Comparison of ENCODE assay signal across 23 cellular contexts in the genomic region with DNA sequence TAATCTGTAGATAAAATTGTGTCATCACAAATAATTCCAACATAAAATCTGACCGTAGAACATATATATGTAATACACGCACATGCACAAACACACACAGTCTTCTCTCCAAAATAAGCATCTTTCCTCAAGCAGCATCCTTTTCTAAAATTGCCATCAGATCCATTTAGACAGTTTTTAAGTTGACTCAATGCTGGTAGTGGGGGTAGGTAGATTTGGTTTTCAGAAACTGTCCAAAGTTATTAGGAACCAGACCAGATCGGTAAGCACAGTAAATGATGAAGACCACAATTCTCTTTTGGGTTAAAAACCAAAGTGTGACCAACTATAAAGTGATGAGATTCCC.
DNase-seq lines count a peak whose midpoint lies in the region; ATAC-seq and TF ChIP-seq lines count a peak whose summit lies in the region.
"Had no signal": no experiment of that assay in that cellular context is flagged by ENCODE, and none has a peak within 500 bp of the region (broad histone marks: within the 10 kb centered on the region; RNA-seq: fewer than 3 reads in every experiment).

No MANE protein-coding gene starts in this region.

- H3K27ac Mint-ChIP-seq in HFFc6 (no peak overlapping the region), nephron progenitor cell (no peak overlapping the region)
- no peak overlapping the region for H3K27ac Mint-ChIP-seq in activated T-helper 2 cell treated with anti-CD3 and anti-CD28 coated beads, Interferon-gamma antibody, Interleukin-2, Interleukin-4, amounts not matched to agents 10 μg/mL and 5 μg/mL and 100 μg/mL, durations not matched to agents 14 hours and 24 hours and 36 hours
- H3K27ac Mint-ChIP-seq: activated naive CD8-positive, alpha-beta T cell; CD4-positive, CD25-positive, alpha-beta regulatory T cell; T-helper 2 cell treated with Interferon-gamma antibody and Interleukin-4, amounts not matched to agents 5 μg/mL and 100 μg/mL, for 36 hours had no signal

- H3K27me3 Mint-ChIP-seq in HFFc6 (ENCODE audit: insufficient read depth) = peaks cover 7% of the 10 kb centered on the region; the same call in 1 of the 2 replicates
- peaks cover 2% of the 10 kb centered on the region for H3K27me3 Mint-ChIP-seq in nephron progenitor cell (ENCODE audit: low read depth, poor library complexity)
- peaks cover 74% of the 10 kb centered on the region for H3K27me3 Mint-ChIP-seq in activated T-helper 2 cell treated with anti-CD3 and anti-CD28 coated beads, Interferon-gamma antibody, Interleukin-2, Interleukin-4, amounts not matched to agents 10 μg/mL and 5 μg/mL and 100 μg/mL, durations not matched to agents 14 hours and 24 hours and 36 hours (ENCODE audit: low read depth)
- H3K27me3 Mint-ChIP-seq: activated naive CD8-positive, alpha-beta T cell had no signal

- no peaks in the 10 kb centered on the region for H3K27me3 ChIP-seq in ascending aorta
- H3K27me3 ChIP-seq: dorsolateral prefrontal cortex, ovary, right lobe of liver, testis had no signal

- H3K4me3 Mint-ChIP-seq in HFFc6 (no peak overlapping the region), nephron progenitor cell (peak overlapping the region; percentile 97)
- no peak overlapping the region for H3K4me3 Mint-ChIP-seq in activated T-helper 2 cell treated with anti-CD3 and anti-CD28 coated beads, Interferon-gamma antibody, Interleukin-2, Interleukin-4, amounts not matched to agents 10 μg/mL and 5 μg/mL and 100 μg/mL, durations not matched to agents 14 hours and 24 hours and 36 hours (ENCODE audit: low read depth)
- H3K4me3 Mint-ChIP-seq: T-helper 2 cell treated with Interferon-gamma antibody and Interleukin-4, amounts not matched to agents 5 μg/mL and 100 μg/mL, for 36 hours had no signal

- H3K27ac ChIP-seq in C4-2B (no peak overlapping the region), ascending aorta (no peak overlapping the region)
- H3K27ac ChIP-seq: SK-N-MC had no signal

- intact Hi-C loops in ascending aorta (cut with DNase I) = loop anchor here (5.0 to 10.0 kb wide), 3 partner anchors 136 to 371 kb away; no protein-coding TSS in a partner anchor
- intact Hi-C loops in activated T-helper 2 cell treated with anti-CD3 and anti-CD28 coated beads, Interferon-gamma antibody, Interleukin-2, Interleukin-4, amounts not matched to agents 10 μg/mL and 5 μg/mL and 100 μg/mL, durations not matched to agents 14 hours and 24 hours and 36 hours (cut with micrococcal nuclease) = loop anchor here (1.0 to 5.0 kb wide), 3 partner anchors 296 to 533 kb away; no protein-coding TSS in a partner anchor

- H3K9me3 Mint-ChIP-seq in HFFc6 (no peaks in the 10 kb centered on the region), nephron progenitor cell (no peaks in the 10 kb centered on the region)
- H3K9me3 Mint-ChIP-seq in activated T-helper 2 cell treated with anti-CD3 and anti-CD28 coated beads, Interferon-gamma antibody, Interleukin-2, Interleukin-4, amounts not matched to agents 10 μg/mL and 5 μg/mL and 100 μg/mL, durations not matched to agents 14 hours and 24 hours and 36 hours = no peaks in the 10 kb centered on the region
- H3K9me3 Mint-ChIP-seq: CD4-positive, CD25-positive, alpha-beta regulatory T cell; T-helper 2 cell treated with Interferon-gamma antibody and Interleukin-4, amounts not matched to agents 5 μg/mL and 100 μg/mL, for 36 hours had no signal

- peaks cover 34% of the 10 kb centered on the region for H3K4me1 Mint-ChIP-seq in HFFc6 (ENCODE audit: low read depth)
- H3K4me1 Mint-ChIP-seq in nephron progenitor cell = peaks cover 56% of the 10 kb centered on the region
- peaks cover 17% of the 10 kb centered on the region for H3K4me1 Mint-ChIP-seq in activated T-helper 2 cell treated with anti-CD3 and anti-CD28 coated beads, Interferon-gamma antibody, Interleukin-2, Interleukin-4, amounts not matched to agents 10 μg/mL and 5 μg/mL and 100 μg/mL, durations not matched to agents 14 hours and 24 hours and 36 hours (ENCODE audit: low read depth)

- ATAC-seq in HG02588 (IDR thresholded peaks at IDR 0.05; ENCODE audit: unreplicated experiment) = no peak

- H3K36me3 Mint-ChIP-seq in HFFc6 (ENCODE audit: low read depth) (peaks cover 17% of the 10 kb centered on the region), nephron progenitor cell (ENCODE audit: low read depth) (peaks cover 17% of the 10 kb centered on the region)
- peaks cover 2% of the 10 kb centered on the region for H3K36me3 Mint-ChIP-seq in activated T-helper 2 cell treated with anti-CD3 and anti-CD28 coated beads, Interferon-gamma antibody, Interleukin-2, Interleukin-4, amounts not matched to agents 10 μg/mL and 5 μg/mL and 100 μg/mL, durations not matched to agents 14 hours and 24 hours and 36 hours (ENCODE audit: low read depth)
- H3K36me3 Mint-ChIP-seq: activated naive CD8-positive, alpha-beta T cell had no signal

- peaks cover 0 to 11% of the 10 kb centered on the region in 2 donors for H3K4me1 ChIP-seq in ascending aorta

- TF ChIP-seq CTCF in C4-2B (conservative IDR thresholded peaks at IDR 0.05) = peak; percentile 38
- TF ChIP-seq CTCF in HFFc6 (IDR thresholded peaks at IDR 0.05) = peak; percentile 40
- peak in 2 of 3 experiments; percentile 1 to 50 for TF ChIP-seq CTCF in ascending aorta (IDR thresholded peaks at IDR 0.05)
- no peak for TF ChIP-seq CTCF in nephron progenitor cell (IDR thresholded peaks at IDR 0.05)

- H3K9me3 ChIP-seq in ascending aorta = no peaks in the 10 kb centered on the region
- H3K9me3 ChIP-seq: ovary, right lobe of liver, testis had no signal

- DNase-seq in HFFc6 = no peak
- DNase-seq in ascending aorta (ENCODE audit: low spot score in 2 of 2) = no peak
- no peak for DNase-seq in nephron progenitor cell
- no peak for DNase-seq in activated T-helper 2 cell treated with anti-CD3 and anti-CD28 coated beads, Interferon-gamma antibody, Interleukin-2, Interleukin-4, amounts not matched to agents 10 μg/mL and 5 μg/mL and 100 μg/mL, durations not matched to agents 14 hours and 24 hours and 36 hours (ENCODE audit: low spot score)
- no peak for DNase-seq in midbrain (lab: John Stamatoyannopoulos, UW)
- no peak for DNase-seq in NCI-H510A (lab: John Stamatoyannopoulos, UW)
- DNase-seq: activated CD8-positive, alpha-beta memory T cell treated with anti-CD3 and anti-CD28 coated beads, Interleukin-2, amount 50 U/mL, for 48 hours; dorsolateral prefrontal cortex; GOT3; head of caudate nucleus; NK-92 treated with Interleukin-12 subunit alpha and Interleukin-12 subunit beta, amount 100 ng/mL, for 24 hours; ovary; right lobe of liver; stimulated activated CD4-positive, alpha-beta T cell treated with anti-CD3 and anti-CD28 coated beads, Interleukin-4, amount 100 ng/mL, for 4 hours; stimulated activated naive CD4-positive, alpha-beta T cell treated with Interleukin-2 at 50 U/mL for 16 hours; testis; WERI-Rb-1 had no signal

- H3K4me3 ChIP-seq in ascending aorta = no peak overlapping the region

- H3K36me3 ChIP-seq in ascending aorta = peaks cover 3 to 17% of the 10 kb centered on the region in 2 donors
- H3K36me3 ChIP-seq: ovary had no signal
